22 cellular contexts compared by ENCODE assay signal in genomic region chr10:98150544-98150943, GRCh38. TPM values are rescaled to one million over a fixed set of nuclear protein-coding genes. Genes with fewer than 3 reads are reported as not detected.
DNase-seq lines count a peak whose midpoint lies in the region; FAIRE-seq and TF ChIP-seq lines count a peak whose summit lies in the region.
"Had no signal": no experiment of that assay in that cellular context is flagged by ENCODE, and none has a peak within 500 bp of the region (broad histone marks: within the 10 kb centered on the region; RNA-seq: fewer than 3 reads in every experiment).

No MANE protein-coding gene starts in this region.

- no CpG with 5 or more reads among the region's 5 CpGs for WGBS in H9 (ENCODE audit: extremely low coverage, insufficient read length, low lambda C conversion rate)

- H3K79me1 ChIP-seq in H9 (ENCODE audit: insufficient read depth, low read depth, low read length, poor library complexity, severe bottlenecking), result no peaks in the 10 kb centered on the region

- H4K5ac ChIP-seq in H9 (ENCODE audit: insufficient read length, low read depth, low read length), result no peak overlapping the region

- no peak overlapping the region for H3K4me3 Mint-ChIP-seq in H9
- H3K4me3 Mint-ChIP-seq: activated CD4-positive, alpha-beta T cell treated with anti-CD3 and anti-CD28 coated beads, Interleukin-2, amount 10 ng/mL, durations not matched to agents 24 days and 14 days; activated naive CD8-positive, alpha-beta T cell treated with anti-CD3 and anti-CD28 coated beads, Interleukin-2, amount 10 ng/mL, durations not matched to agents 7 days and 5 days; B cell; stimulated activated naive CD8-positive, alpha-beta T cell treated with anti-CD3 and anti-CD28 coated beads, Interleukin-15, Interleukin-2, amounts not matched to agents 100 ng/mL and 50 ng/mL, for 24 hours; T-helper 1 cell treated with Interleukin-12 subunit alpha and Interleukin-12 subunit beta and Interleukin-4 antibody, amounts not matched to agents 30 μg/mL and 1 μg/mL, for 36 hours had no signal

- no peak overlapping the region for H2BK12ac ChIP-seq in H9 (ENCODE audit: insufficient read length, low read depth, low read length)

- H3K79me2 ChIP-seq in OCI-LY7 (ENCODE audit: insufficient read depth, low read depth, low read length) (peaks cover 84% of the 10 kb centered on the region), H9 (ENCODE audit: insufficient read depth, low read length) (peaks cover 5% of the 10 kb centered on the region; the same call in 1 of the 2 replicates)

- H3K27ac Mint-ChIP-seq in H9, result no peak overlapping the region; a peak in 1 of 7 replicates
- H3K27ac Mint-ChIP-seq: activated CD4-positive, alpha-beta T cell treated with anti-CD3 and anti-CD28 coated beads, Interleukin-2, amount 10 ng/mL, durations not matched to agents 24 days and 14 days; activated naive CD8-positive, alpha-beta T cell treated with anti-CD3 and anti-CD28 coated beads, Interleukin-2, amount 10 ng/mL, durations not matched to agents 7 days and 5 days; B cell; T-helper 1 cell treated with Interleukin-12 subunit alpha and Interleukin-12 subunit beta and Interleukin-4 antibody, amounts not matched to agents 30 μg/mL and 1 μg/mL, for 36 hours had no signal

- H2BK120ac ChIP-seq in H9 (ENCODE audit: low read depth, low read length, poor library complexity, severe bottlenecking), result no peak overlapping the region

- no peak overlapping the region for H3T11ph ChIP-seq in H9 (ENCODE audit: low read length)

- H4K20me1 ChIP-seq in OCI-LY7 (ENCODE audit: insufficient read depth, low read length), result no peaks in the 10 kb centered on the region
- no peaks in the 10 kb centered on the region for H4K20me1 ChIP-seq in H9 (ENCODE audit: control insufficient read depth, insufficient read depth, insufficient read length)

- intact Hi-C loops in OCI-LY7 (cut with micrococcal nuclease; ENCODE audit: unreplicated experiment), result no loop called here

- no peak overlapping the region for H4K91ac ChIP-seq in H9 (ENCODE audit: insufficient read length, low read depth, low read length)

- H2AK5ac ChIP-seq in H9 (ENCODE audit: insufficient read length, low read length), result no peak overlapping the region

- H3K27me3 Mint-ChIP-seq in H9 (ENCODE audit: low read depth), result no peaks in the 10 kb centered on the region
- H3K27me3 Mint-ChIP-seq: activated CD4-positive, alpha-beta T cell treated with anti-CD3 and anti-CD28 coated beads, Interleukin-2, amount 10 ng/mL, durations not matched to agents 24 days and 14 days; activated naive CD8-positive, alpha-beta T cell treated with anti-CD3 and anti-CD28 coated beads, Interleukin-2, amount 10 ng/mL, durations not matched to agents 7 days and 5 days; B cell; stimulated activated naive CD8-positive, alpha-beta T cell treated with anti-CD3 and anti-CD28 coated beads, Interleukin-15, Interleukin-2, amounts not matched to agents 100 ng/mL and 50 ng/mL, for 24 hours had no signal

- H3K9me2 ChIP-seq in OCI-LY7 (ENCODE audit: insufficient read depth, low read length), result no peaks in the 10 kb centered on the region

- H3K4me2 ChIP-seq in skeletal muscle satellite cell (ENCODE audit: low read length) (peak overlapping the region; percentile 31), OCI-LY7 (ENCODE audit: low read length) (no peak overlapping the region), H9 (ENCODE audit: insufficient read depth, insufficient read length, low read length) (no peak overlapping the region)

- H3K18ac ChIP-seq in H9 (ENCODE audit: insufficient read length, low read depth, low read length), result no peak overlapping the region

- H3K36me3 Mint-ChIP-seq in H9 (ENCODE audit: insufficient read depth in 1 of 3, low read depth in 3 of 3), result peaks cover 33 to 65% (median 37%) of the 10 kb centered on the region in 3 experiments

- H3K9me3 Mint-ChIP-seq in H9, result peaks cover 42 to 52% of the 10 kb centered on the region in 2 experiments

- H3K4me1 ChIP-seq in skeletal muscle satellite cell (ENCODE audit: control insufficient read depth, insufficient read depth, low read length), result peaks cover 22% of the 10 kb centered on the region
- no peaks in the 10 kb centered on the region for H3K4me1 ChIP-seq in OCI-LY7 (ENCODE audit: insufficient read depth, low read length, poor library complexity, severe bottlenecking)
- H3K4me1 ChIP-seq in H9 (ENCODE audit: insufficient read depth, low read length), result no peaks in the 10 kb centered on the region
- H3K4me1 ChIP-seq: gastroesophageal sphincter, Peyer's patch, tibial artery had no signal

- TF ChIP-seq POLR2A in H54 (IDR thresholded peaks at IDR 0.05; ENCODE audit: low read depth, low read length), result no peak

- H3K27me3 ChIP-seq in skeletal muscle satellite cell (ENCODE audit: control insufficient read depth, insufficient read depth, low read length), result no peaks in the 10 kb centered on the region
- no peaks in the 10 kb centered on the region for H3K27me3 ChIP-seq in H9 (ENCODE audit: insufficient read depth, low read length)
- H3K27me3 ChIP-seq: gastroesophageal sphincter, Peyer's patch, tibial artery had no signal

- H3K9me3 ChIP-seq in skeletal muscle satellite cell (replicated peaks; ENCODE audit: low read length) (no peaks in the 10 kb centered on the region), OCI-LY7 (ENCODE audit: low read length) (peaks cover 59% of the 10 kb centered on the region), H9 (ENCODE audit: control insufficient read depth, low read depth, low read length) (no peaks in the 10 kb centered on the region)
- H3K9me3 ChIP-seq: tibial artery had no signal

- CTCF ChIA-PET in OCI-LY7 (lab: Charles Lee; ENCODE audit: unreplicated experiment), result no interaction called here

- DNase-seq in HCEC 1CT (peak; percentile 31), brain pericyte (ENCODE audit: low read depth, low spot score) (peak; percentile 45), glomerular visceral epithelial cell (ENCODE audit: extremely low spot score) (peak; percentile 76), ecto neural progenitor cell (ENCODE audit: low spot score) (no peak), OCI-LY7 (ENCODE audit: low spot score) (no peak), H9 (no peak), H54 (ENCODE audit: insufficient read length, low spot score) (no peak)
- DNase-seq: activated CD4-positive, alpha-beta T cell treated with anti-CD3 and anti-CD28 coated beads, Interleukin-2, amount 10 ng/mL, durations not matched to agents 24 days and 14 days; activated naive CD8-positive, alpha-beta T cell treated with anti-CD3 and anti-CD28 coated beads, Interleukin-2, amount 10 ng/mL, durations not matched to agents 7 days and 5 days; mammary epithelial cell; NCI-H2081 treated with DMSO at 0.1 percent for 48 hours; NCI-H510A treated with DMSO at 0.1 percent for 48 hours; occipital lobe; Peyer's patch; tibial artery had no signal

- H2BK5ac ChIP-seq in H9 (ENCODE audit: insufficient read length, low read length), result no peak overlapping the region

- H3K4me3 ChIP-seq in skeletal muscle satellite cell (ENCODE audit: low read length), result no peak overlapping the region
- H3K4me3 ChIP-seq in OCI-LY7 (ENCODE audit: low read depth, low read length, poor library complexity, severe bottlenecking), result no peak overlapping the region
- H3K4me3 ChIP-seq: gastroesophageal sphincter, Peyer's patch, tibial artery had no signal

- H3K36me3 ChIP-seq in skeletal muscle satellite cell (ENCODE audit: insufficient read depth, low read length), result no peaks in the 10 kb centered on the region
- H3K36me3 ChIP-seq in OCI-LY7 (ENCODE audit: insufficient read depth, low read length), result peaks cover 83% of the 10 kb centered on the region
- H3K36me3 ChIP-seq: Peyer's patch had no signal

- no peak overlapping the region for H3K23ac ChIP-seq in H9 (ENCODE audit: insufficient read length, low read depth, low read length)

- H2BK15ac ChIP-seq in H9 (ENCODE audit: low read depth, low read length), result no peak overlapping the region

- H2AFZ ChIP-seq in OCI-LY7 (ENCODE audit: low read length), result no peak overlapping the region
- no peak overlapping the region for H2AFZ ChIP-seq in H9 (ENCODE audit: low read length)

- POLR2A ChIA-PET in OCI-LY7 (lab: Charles Lee), result interaction anchor here (1.7 to 1.9 kb wide), 2 partner anchors 9 to 13 kb away, joined by 5 to 7 read pairs; no protein-coding TSS in a partner anchor

- H3K56ac ChIP-seq in H9 (ENCODE audit: insufficient read length, low read depth, low read length), result no peak overlapping the region

- no peak overlapping the region; the same call in 1 of the 2 replicates for H3K14ac ChIP-seq in H9 (ENCODE audit: insufficient read depth, low read length)

- TF ChIP-seq CTCF in OCI-LY7 (conservative IDR thresholded peaks at IDR 0.05; ENCODE audit: low read length), result no peak
- no peak for TF ChIP-seq CTCF in H9 (conservative IDR thresholded peaks at IDR 0.05)

- H3K9ac ChIP-seq in skeletal muscle satellite cell (ENCODE audit: low read depth, low read length) (no peak overlapping the region), H9 (ENCODE audit: extremely low read depth, insufficient read length, low read length) (no peak overlapping the region)

- no peak overlapping the region for H4K8ac ChIP-seq in H9 (replicated peaks; ENCODE audit: insufficient read length, low read depth, low read length)

- peaks cover 9 to 10% of the 10 kb centered on the region in 2 experiments for H3K4me1 Mint-ChIP-seq in H9

- H2BK20ac ChIP-seq in H9 (ENCODE audit: low read depth, low read length, poor library complexity, severe bottlenecking), result no peak overlapping the region

- no peak overlapping the region for H3K27ac ChIP-seq in OCI-LY7 (ENCODE audit: low read depth, low read length, poor library complexity, severe bottlenecking)
- no peak overlapping the region for H3K27ac ChIP-seq in H9 (ENCODE audit: insufficient read length, low read depth, low read length)
- H3K27ac ChIP-seq: gastroesophageal sphincter, HL-60, Peyer's patch, tibial artery had no signal

- no TSS peak for BruUV-seq in OCI-LY7 (replicated peaks; lab: Mats Ljungman, UMichigan)

- H3K23me2 ChIP-seq in H9 (ENCODE audit: insufficient read length, low read depth, low read length, poor library complexity, severe bottlenecking), result no peaks in the 10 kb centered on the region

- H3K4ac ChIP-seq in H9 (ENCODE audit: low read depth, low read length), result no peak overlapping the region

- FAIRE-seq in H54 (lab: Jason Lieb, UNC), result no peak
- FAIRE-seq: keratinocyte had no signal

RNA-seq across cellular contexts. Expression of gene R3HCC1L, which starts 16.1 kb away (rescaled TPM):
- total RNA-seq in skeletal muscle satellite cell (2012; rRNA removed), result 10.5 and 13.2 TPM in 2 replicates
- 42.0 and 48.5 TPM in 2 replicates for total RNA-seq in OCI-LY7 (2014; rRNA removed; shearing (Covaris generic))
- 38.8 TPM in 2 replicates for total RNA-seq in OCI-LY7 (2022)
- 15.5 and 18.5 TPM in 2 replicates for total RNA-seq in H9 (2021)

Comparison
In these comparisons a context has a peak if more than half of its experiments do, and no peak if none do; other contexts are left out.
1. DNase-seq: peak in HCEC 1CT (single experiment), brain pericyte (single experiment) and glomerular visceral epithelial cell (single experiment); none in ecto neural progenitor cell (single experiment), OCI-LY7 (single experiment), H9 (single experiment) and H54 (single experiment).